8 cellular contexts compared by ENCODE assay signal in genomic region chr11:3894128-3894731, GRCh38. TPM values are rescaled to one million over a fixed set of nuclear protein-coding genes. Genes with fewer than 3 reads are reported as not detected.
A peak's percentile ranks its signal among the peaks of the same experiment; 100 is the strongest.
DNase-seq lines count a peak whose midpoint lies in the region; ATAC-seq, FAIRE-seq and TF ChIP-seq lines count a peak whose summit lies in the region.

No MANE protein-coding gene starts in this region.

- POLR2A ChIA-PET in A549 (lab: Yijun Ruan, JAX) = no interaction called here

- peaks cover 24% of the 10 kb centered on the region for H3K4me1 ChIP-seq in A549

- H3K36me3 Mint-ChIP-seq in immature natural killer cell = peaks cover 0 to 5% (median 0%) of the 10 kb centered on the region in 3 donors

- no peaks in the 10 kb centered on the region for H3K9me3 Mint-ChIP-seq in immature natural killer cell

- H3K4me3 Mint-ChIP-seq in immature natural killer cell = peak overlapping the region; percentile 49 to 68 (median 63)

- TF ChIP-seq POLR2A in A549 (IDR thresholded peaks at IDR 0.05; ENCODE audit: low read length) = no peak

- H3K27me3 Mint-ChIP-seq in immature natural killer cell (ENCODE audit: low read depth in 3 of 3) = no peaks in the 10 kb centered on the region

- DNase-seq in A549 (ENCODE audit: low read depth in 1 of 2, low spot score in 1 of 2) = no peak
- DNase-seq in SKM-1 treated with dmso at 0.1 percent for 144 hours (lab: John Stamatoyannopoulos, UW; ENCODE audit: unreplicated experiment) = peak; percentile 89
- DNase-seq in immature natural killer cell = no peak
- no peak for DNase-seq in substantia nigra (lab: John Stamatoyannopoulos, UW)
- DNase-seq in activated effector memory CD4-positive, alpha-beta T cell treated with anti-CD3 and anti-CD28 coated beads, Interleukin-2, amount 50 U/mL, for 16 hours = no peak
- no peak for DNase-seq in stimulated activated naive CD4-positive, alpha-beta T cell treated with Interleukin-2 at 50 U/mL for 16 hours (lab: John Stamatoyannopoulos, UW)

- no peaks in the 10 kb centered on the region for H3K9me3 ChIP-seq in A549

- WGBS in A549 (ENCODE audit: missing lambda C conversion rate) = 82% methylated on average over 5 of the region's 5 CpGs

- ATAC-seq in A549 (peak; percentile 24 to 53; a peak in 3 of 6 replicates), GM18867 (IDR thresholded peaks at IDR 0.05; ENCODE audit: unreplicated experiment) (peak; percentile 98), HG03045 (IDR thresholded peaks at IDR 0.05; ENCODE audit: unreplicated experiment) (peak; percentile 97)

- CTCF ChIA-PET in A549 (lab: Yijun Ruan, JAX) = interaction anchor here (0.6 to 1.7 kb wide), 6 partner anchors 9 to 179 kb away, joined by 3 to 6 read pairs (median 3); partner anchors contain the start of gene STIM1

- TF ChIP-seq EP300 in A549 (IDR thresholded peaks at IDR 0.05) = no peak

- no peak for TF ChIP-seq CTCF in A549 (IDR thresholded peaks at IDR 0.05)

- no peak overlapping the region for H3K4me3 ChIP-seq in A549

- peak overlapping the region; percentile 20; the same call in 2 of the 3 replicates for H3K4me2 ChIP-seq in A549

- FAIRE-seq in A549 (lab: Jason Lieb, UNC) = no peak

- peaks cover 67 to 77% of the 10 kb centered on the region in 2 donors for H3K4me1 Mint-ChIP-seq in immature natural killer cell

- H3K27ac ChIP-seq in A549 (peak overlapping the region; percentile 10 to 39; a peak in 3 of 6 replicates), substantia nigra (ENCODE audit: low read depth, low read length, poor library complexity, severe bottlenecking) (no peak overlapping the region)

- peak overlapping the region; percentile 41 to 91 (median 83) for H3K27ac Mint-ChIP-seq in immature natural killer cell

- no peak for TF ChIP-seq RAD21 in A549 (conservative IDR thresholded peaks at IDR 0.05 in 1 of 2, IDR thresholded peaks at IDR 0.05 in 1 of 2)

TF ChIP-seq in A549, 52 proteins besides CTCF, POLR2A, EP300 and RAD21:
- TF ChIP-seq ZNF302 (CRISPR knock-in tag; IDR thresholded peaks at IDR 0.05) (no peak), HOXA7 (CRISPR knock-in tag; IDR thresholded peaks at IDR 0.05) (no peak), HMGXB4 (CRISPR knock-in tag; IDR thresholded peaks at IDR 0.05; ENCODE audit: borderline replicate concordance) (no peak)
TF ChIP-seq in A549: peak in this region for 0.

RNA-seq across cellular contexts. Expression of gene STIM1, which starts 38.8 kb away (rescaled TPM):
- polyA plus RNA-seq in A549 (2011; rRNA removed) = 38.7 and 42.5 TPM in 2 replicates
- 22.4 and 26.1 TPM in 2 replicates for polyA plus RNA-seq in A549 (2012; cell fraction: cytosol; rRNA removed)
- polyA plus RNA-seq in A549 (2012; cell fraction: nucleus; rRNA removed) = 40.8 and 56.0 TPM in 2 replicates
- 32.8 to 35.3 TPM (median 35.2 TPM) in 3 replicates for polyA plus RNA-seq in A549 (2017; fragmentation: RNase III; extraction: RNeasy Plus Mini Kit Qiagen cat#74134 plus additional on column Dnase treatment)
- polyA minus RNA-seq in A549 (2011; rRNA and poly(A)+ RNA removed) = 60.6 and 70.8 TPM in 2 replicates
- polyA plus RNA-seq in immature natural killer cell = 10 to 100 TPM; 28.7 to 53.1 (median 45.5) TPM

RNA-seq across cellular contexts. Expression of gene RHOG, which starts 53.5 kb away (rescaled TPM):
- 41.1 and 54.3 TPM in 2 replicates for polyA plus RNA-seq in A549 (2011; rRNA removed)
- polyA plus RNA-seq in A549 (2012; cell fraction: cytosol; rRNA removed) = 111 and 157 TPM in 2 replicates
- polyA plus RNA-seq in A549 (2012; cell fraction: nucleus; rRNA removed) = 59.8 and 100 TPM in 2 replicates
- 55.0 to 64.3 TPM (median 62.2 TPM) in 3 replicates for polyA plus RNA-seq in A549 (2017; fragmentation: RNase III; extraction: RNeasy Plus Mini Kit Qiagen cat#74134 plus additional on column Dnase treatment)
- 87.2 and 95.3 TPM in 2 replicates for polyA minus RNA-seq in A549 (2011; rRNA and poly(A)+ RNA removed)
- polyA plus RNA-seq in immature natural killer cell = 100 to 1,000 TPM; 167 to 292 (median 199) TPM

Comparison
In these comparisons a context has a peak if more than half of its experiments do, and no peak if none do; other contexts are left out.
1. ATAC-seq: peak in every context shown above with its lines; median percentile 98 in GM18867; 97 in HG03045; 38 in A549.